Comparison of ENCODE assay signal across 11 cellular contexts in the genomic region with DNA sequence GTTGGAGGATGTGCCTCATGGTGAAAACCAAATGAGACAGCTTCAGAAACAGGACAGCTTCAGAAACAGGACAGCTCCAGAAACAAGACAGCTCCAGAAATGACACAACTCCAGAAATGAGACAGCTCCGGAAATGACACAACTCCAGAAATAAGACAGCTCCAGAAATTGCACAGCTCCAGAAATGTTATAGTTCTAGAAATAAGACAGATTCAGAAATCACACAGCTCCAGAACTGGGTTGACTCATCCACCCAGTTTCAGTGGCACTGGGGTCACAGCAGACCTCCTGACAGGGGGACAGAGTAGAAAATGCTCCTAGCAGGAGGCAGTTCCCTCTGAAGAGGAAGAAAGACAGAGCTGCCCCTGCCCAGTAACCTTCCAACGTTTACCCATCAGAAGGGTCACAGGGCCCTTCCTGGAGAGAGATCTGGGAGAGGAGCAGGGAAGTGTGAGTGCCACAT. TPM values are rescaled to one million over a fixed set of nuclear protein-coding genes. Genes with fewer than 3 reads are reported as not detected.
A peak's percentile ranks its signal among the peaks of the same experiment; 100 is the strongest.
DNase-seq lines count a peak whose midpoint lies in the region; ATAC-seq, FAIRE-seq and TF ChIP-seq lines count a peak whose summit lies in the region.
"Had no signal": no experiment of that assay in that cellular context is flagged by ENCODE, and none has a peak within 500 bp of the region (broad histone marks: within the 10 kb centered on the region; RNA-seq: fewer than 3 reads in every experiment).

No MANE protein-coding gene starts in this region.

- TF ChIP-seq CTCF in lower lobe of right lung (IDR thresholded peaks at IDR 0.05): no peak
- no peak for TF ChIP-seq CTCF in suprapubic skin (IDR thresholded peaks at IDR 0.05)

- intact Hi-C loops in lower lobe of right lung (cut with DNase I): no loop called here

- peaks cover 40% of the 10 kb centered on the region for H3K4me1 Mint-ChIP-seq in activated CD4-positive, alpha-beta memory T cell treated with anti-CD3 and anti-CD28 coated beads, Interleukin-2, amount 10 ng/mL, durations not matched to agents 7 days and 5 days
- peaks cover 23 to 36% (median 34%) of the 10 kb centered on the region in 3 donors for H3K4me1 Mint-ChIP-seq in CD8-positive, alpha-beta memory T cell

- peaks cover 4% of the 10 kb centered on the region for H3K4me1 ChIP-seq in lower lobe of right lung
- peaks cover 16% of the 10 kb centered on the region for H3K4me1 ChIP-seq in suprapubic skin
- peaks cover 46% of the 10 kb centered on the region for H3K4me1 ChIP-seq in CD8-positive, alpha-beta memory T cell (ENCODE audit: insufficient read depth, low read length)

- POLR2A ChIA-PET in activated CD4-positive, alpha-beta memory T cell treated with anti-CD3 and anti-CD28 coated beads, Interleukin-2, amount 10 ng/mL, durations not matched to agents 7 days and 5 days (lab: Charles Lee): interaction anchor here (0.7 to 0.9 kb wide), 3 partner anchors 14 to 19 kb away, joined by 3 to 4 read pairs (median 3); no protein-coding TSS in a partner anchor
- POLR2A ChIA-PET in CD8-positive, alpha-beta memory T cell (lab: Charles Lee): no interaction called here

- H3K9me3 Mint-ChIP-seq in activated CD4-positive, alpha-beta memory T cell treated with anti-CD3 and anti-CD28 coated beads, Interleukin-2, amount 10 ng/mL, durations not matched to agents 7 days and 5 days: no peaks in the 10 kb centered on the region
- no peaks in the 10 kb centered on the region for H3K9me3 Mint-ChIP-seq in CD8-positive, alpha-beta memory T cell

- no peak for TF ChIP-seq POLR2A in suprapubic skin (IDR thresholded peaks at IDR 0.05)

- H3K4me3 ChIP-seq in lower lobe of right lung (no peak overlapping the region), suprapubic skin (no peak overlapping the region)
- no peak overlapping the region for H3K4me3 ChIP-seq in CD8-positive, alpha-beta memory T cell (ENCODE audit: low read length)

- no peaks in the 10 kb centered on the region for H3K9me3 ChIP-seq in lower lobe of right lung
- H3K9me3 ChIP-seq in suprapubic skin: no peaks in the 10 kb centered on the region
- H3K9me3 ChIP-seq in CD8-positive, alpha-beta memory T cell (ENCODE audit: low read length): no peaks in the 10 kb centered on the region

- H3K27ac ChIP-seq in lower lobe of right lung: peak overlapping the region; percentile 60
- H3K27ac ChIP-seq in suprapubic skin: peak overlapping the region; percentile 73
- H3K27ac ChIP-seq in CD8-positive, alpha-beta memory T cell (ENCODE audit: low read depth, low read length): no peak overlapping the region
- H3K27ac ChIP-seq: VCaP had no signal

- CTCF ChIA-PET in activated CD4-positive, alpha-beta memory T cell treated with anti-CD3 and anti-CD28 coated beads, Interleukin-2, amount 10 ng/mL, durations not matched to agents 7 days and 5 days (lab: Charles Lee): interaction anchor here (1.4 to 2.8 kb wide), 4 partner anchors 14 to 131 kb away, joined by 3 to 16 read pairs (median 8); no protein-coding TSS in a partner anchor
- CTCF ChIA-PET in CD8-positive, alpha-beta memory T cell (lab: Charles Lee): interaction anchor here (1.1 to 2.3 kb wide), 3 partner anchors 19 to 35 kb away, joined by 3 to 9 read pairs (median 8); no protein-coding TSS in a partner anchor

- ATAC-seq in lower lobe of right lung (no peak), GM21367 (IDR thresholded peaks at IDR 0.05; ENCODE audit: unreplicated experiment) (no peak)

- H3K27ac Mint-ChIP-seq in activated CD4-positive, alpha-beta memory T cell treated with anti-CD3 and anti-CD28 coated beads, Interleukin-2, amount 10 ng/mL, durations not matched to agents 7 days and 5 days: peak overlapping the region; percentile 59
- peak overlapping the region in 4 of 8 donors; percentile 23 to 61 (median 56) for H3K27ac Mint-ChIP-seq in CD8-positive, alpha-beta memory T cell

- peaks cover 2% of the 10 kb centered on the region for H3K27me3 Mint-ChIP-seq in activated CD4-positive, alpha-beta memory T cell treated with anti-CD3 and anti-CD28 coated beads, Interleukin-2, amount 10 ng/mL, durations not matched to agents 7 days and 5 days
- peaks cover 0 to 1% of the 10 kb centered on the region in 2 donors for H3K27me3 Mint-ChIP-seq in CD8-positive, alpha-beta memory T cell

- H3K4me3 Mint-ChIP-seq in activated CD4-positive, alpha-beta memory T cell treated with anti-CD3 and anti-CD28 coated beads, Interleukin-2, amount 10 ng/mL, durations not matched to agents 7 days and 5 days: no peak overlapping the region
- H3K4me3 Mint-ChIP-seq in CD8-positive, alpha-beta memory T cell: no peak overlapping the region

- no peaks in the 10 kb centered on the region for H3K36me3 ChIP-seq in lower lobe of right lung
- no peaks in the 10 kb centered on the region for H3K36me3 ChIP-seq in suprapubic skin
- H3K36me3 ChIP-seq in CD8-positive, alpha-beta memory T cell (ENCODE audit: insufficient read depth, low read length): no peaks in the 10 kb centered on the region

- TF ChIP-seq EP300 in suprapubic skin (IDR thresholded peaks at IDR 0.05): no peak

- no peaks in the 10 kb centered on the region for H3K36me3 Mint-ChIP-seq in activated CD4-positive, alpha-beta memory T cell treated with anti-CD3 and anti-CD28 coated beads, Interleukin-2, amount 10 ng/mL, durations not matched to agents 7 days and 5 days (ENCODE audit: low read depth)
- peaks cover 0 to 5% (median 0%) of the 10 kb centered on the region in 3 donors for H3K36me3 Mint-ChIP-seq in CD8-positive, alpha-beta memory T cell

- H3K27me3 ChIP-seq in lower lobe of right lung (ENCODE audit: low read depth) (no peaks in the 10 kb centered on the region), suprapubic skin (no peaks in the 10 kb centered on the region)
- no peaks in the 10 kb centered on the region for H3K27me3 ChIP-seq in CD8-positive, alpha-beta memory T cell (ENCODE audit: insufficient read depth, low read length, poor library complexity, severe bottlenecking)

- FAIRE-seq in HTR-8/SVneo (lab: Jason Lieb, UNC): no peak

- 27% methylated on average over 2 of the region's 2 CpGs for WGBS in suprapubic skin

- DNase-seq in activated CD8-positive, alpha-beta memory T cell treated with anti-CD3 and anti-CD28 coated beads for 24 hours: peak; percentile 79
- DNase-seq in activated CD8-positive, alpha-beta memory T cell treated with anti-CD3 and anti-CD28 coated beads, Interleukin-2, amount 50 U/mL, for 4 hours: no peak
- DNase-seq in activated CD4-positive, alpha-beta memory T cell treated with anti-CD3 and anti-CD28 coated beads, Interleukin-2, amount 10 ng/mL, durations not matched to agents 7 days and 5 days: peak; percentile 45
- DNase-seq in lower lobe of right lung (no peak), suprapubic skin (ENCODE audit: low spot score in 2 of 2) (peak; percentile 40 to 46), HTR-8/SVneo (ENCODE audit: insufficient read length, low spot score) (no peak)
- DNase-seq in CD8-positive, alpha-beta memory T cell: no peak
- DNase-seq: NCI-H1048 had no signal

RNA-seq across cellular contexts. Expression of gene COL6A3, which starts 26.9 kb away (rescaled TPM):
- total RNA-seq in activated CD4-positive, alpha-beta memory T cell treated with anti-CD3 and anti-CD28 coated beads, Interleukin-2, amount 10 ng/mL, durations not matched to agents 7 days and 5 days: 1 to 10 TPM in 1 of 2 experiments, under 1 TPM in 1; 0.90 to 1.3 TPM
- 114 TPM for total RNA-seq in lower lobe of right lung
- total RNA-seq in suprapubic skin: 10 to 100 TPM; 50.1 to 79.2 (median 66.3) TPM
- 1 to 10 TPM; 7.0 to 9.5 TPM for total RNA-seq in CD8-positive, alpha-beta memory T cell
- polyA plus RNA-seq in CD8-positive, alpha-beta memory T cell: 0.56 TPM

RNA-seq across cellular contexts. Expression of gene MLPH, which starts 46.2 kb away (rescaled TPM):
- total RNA-seq in activated CD4-positive, alpha-beta memory T cell treated with anti-CD3 and anti-CD28 coated beads, Interleukin-2, amount 10 ng/mL, durations not matched to agents 7 days and 5 days: not detected
- 394 TPM for total RNA-seq in lower lobe of right lung
- total RNA-seq in suprapubic skin: 10 to 100 TPM in 3 of 4 donors, 1 to 10 TPM in 1; 8.8 to 41.1 (median 24.4) TPM
- total RNA-seq in CD8-positive, alpha-beta memory T cell: not detected
- polyA plus RNA-seq in CD8-positive, alpha-beta memory T cell: not detected
- polyA plus RNA-seq: neural cell had no signal

Comparison
In these comparisons a context has a peak if more than half of its experiments do, and no peak if none do; other contexts are left out.
1. DNase-seq: peak in activated CD8-positive, alpha-beta memory T cell treated with anti-CD3 and anti-CD28 coated beads for 24 hours (single experiment), activated CD4-positive, alpha-beta memory T cell treated with anti-CD3 and anti-CD28 coated beads, Interleukin-2, amount 10 ng/mL, durations not matched to agents 7 days and 5 days (single experiment) and suprapubic skin (2 of 2); none in activated CD8-positive, alpha-beta memory T cell treated with anti-CD3 and anti-CD28 coated beads, Interleukin-2, amount 50 U/mL, for 4 hours (single experiment), lower lobe of right lung (single experiment), CD8-positive, alpha-beta memory T cell (0 of 5) and HTR-8/SVneo (single experiment).
2. RNA of gene COL6A3, which starts 26.9 kb away (total RNA-seq): 114 TPM in lower lobe of right lung (single experiment) and 50.1 to 79.2 TPM in suprapubic skin; 7.0 to 9.5 TPM in CD8-positive, alpha-beta memory T cell and 0.90 to 1.3 TPM in activated CD4-positive, alpha-beta memory T cell treated with anti-CD3 and anti-CD28 coated beads, Interleukin-2, amount 10 ng/mL, durations not matched to agents 7 days and 5 days; every median in the first group is over 4 times any median in the second.